In genomic region chr20:40536866-40537265, GRCh38 we compare ENCODE assay signal across 21 cellular contexts.
"Had no signal": no experiment of that assay in that cellular context is flagged by ENCODE, and none has a peak within 500 bp of the region (broad histone marks: within the 10 kb centered on the region; RNA-seq: fewer than 3 reads in every experiment).

No MANE protein-coding gene starts in this region.

- H3K36me3 Mint-ChIP-seq: activated naive CD4-positive, alpha-beta T cell treated with anti-CD3 and anti-CD28 coated beads, Interleukin-2, amount 50 U/mL, for 72 hours; memory B cell; naive B cell had no signal

- ATAC-seq: activated naive CD4-positive, alpha-beta T cell treated with anti-CD3 and anti-CD28 coated beads, Interleukin-2, amount 50 U/mL, for 72 hours; activated T-cell treated with anti-CD3 and anti-CD28 coated beads, Interleukin-2, amount 50 U/mL, for 72 hours; gastroesophageal sphincter; heart left ventricle; left ventricle myocardium superior; mucosa of descending colon had no signal

- H3K4me3 Mint-ChIP-seq: activated T-cell treated with anti-CD3 and anti-CD28 coated beads, Interleukin-2, amount 50 U/mL, for 72 hours; dendritic cell treated with granulocyte-macrophage colony-stimulating factor and Interleukin-4, amounts not matched to agents 40 ng/mL and 50 ng/mL, for 4 days; memory B cell; naive B cell; neural crest cell; stimulated activated naive CD8-positive, alpha-beta T cell treated with anti-CD3 and anti-CD28 coated beads, Interleukin-15, Interleukin-2, amounts not matched to agents 100 ng/mL and 50 ng/mL, for 24 hours had no signal

- H3K27me3 ChIP-seq: cardiac muscle cell, gastroesophageal sphincter, right atrium auricular region, suprapubic skin, transverse colon, vagina had no signal

- H3K36me3 ChIP-seq: cardiac muscle cell, gastroesophageal sphincter, heart left ventricle, prostate gland, right atrium auricular region, suprapubic skin, transverse colon, vagina had no signal

- H3K4me3 ChIP-seq: cardiac muscle cell, gastroesophageal sphincter, heart left ventricle, mucosa of descending colon, prostate gland, right atrium auricular region, suprapubic skin, transverse colon, vagina had no signal

- DNase-seq: activated CD4-positive, alpha-beta T cell treated with anti-CD3 and anti-CD28 coated beads, Interleukin-2, amount 50 U/mL, for 4 hours; activated gamma-delta T cell; activated T-cell treated with anti-CD3 and anti-CD28 coated beads, Interleukin-2, amount 50 U/mL, for 72 hours; effector CD8-positive, alpha-beta T cell; heart left ventricle; kidney glomerular epithelial cell; left ventricle myocardium superior; mucosa of descending colon; naive B cell; transverse colon had no signal

- H3K27ac ChIP-seq: cardiac muscle cell, gastroesophageal sphincter, heart left ventricle, prostate gland, right atrium auricular region, suprapubic skin, transverse colon, vagina had no signal

- H3K9me3 ChIP-seq: prostate gland had no signal

- H3K4me1 ChIP-seq: gastroesophageal sphincter, heart left ventricle, prostate gland, right atrium auricular region, transverse colon, vagina had no signal

- H3K27ac Mint-ChIP-seq: activated naive CD4-positive, alpha-beta T cell treated with anti-CD3 and anti-CD28 coated beads, Interleukin-2, amount 50 U/mL, for 72 hours; activated T-cell treated with anti-CD3 and anti-CD28 coated beads, Interleukin-2, amount 50 U/mL, for 72 hours; dendritic cell treated with granulocyte-macrophage colony-stimulating factor and Interleukin-4, amounts not matched to agents 40 ng/mL and 50 ng/mL, for 4 days; memory B cell; naive B cell; stimulated activated naive CD8-positive, alpha-beta T cell treated with anti-CD3 and anti-CD28 coated beads, Interleukin-15, Interleukin-2, amounts not matched to agents 100 ng/mL and 50 ng/mL, for 24 hours had no signal

- H3K4me1 Mint-ChIP-seq: memory B cell, naive B cell, neural crest cell had no signal
